19 cellular contexts compared by ENCODE assay signal in the genomic region with DNA sequence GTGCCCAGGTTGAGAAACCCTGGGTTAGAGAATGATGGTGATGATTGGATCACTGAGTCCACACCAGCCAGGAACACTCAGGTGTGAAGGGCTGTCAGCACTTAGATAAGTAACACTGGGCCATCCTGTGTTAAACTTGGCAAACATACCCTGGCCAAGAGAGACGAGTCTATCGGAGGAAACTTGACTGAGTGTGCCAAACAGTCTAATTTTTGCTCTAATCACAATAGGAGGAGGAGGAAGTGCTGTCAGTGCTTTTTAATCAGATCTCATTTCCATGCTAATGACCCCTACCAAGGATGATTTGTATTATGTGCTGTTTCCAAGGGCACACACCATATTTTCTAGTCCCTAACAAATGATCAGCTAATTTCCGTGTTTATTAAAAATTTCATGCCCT.
DNase-seq lines count a peak whose midpoint lies in the region; ATAC-seq and TF ChIP-seq lines count a peak whose summit lies in the region.
"Had no signal": no experiment of that assay in that cellular context is flagged by ENCODE, and none has a peak within 500 bp of the region (broad histone marks: within the 10 kb centered on the region; RNA-seq: fewer than 3 reads in every experiment).

No MANE protein-coding gene starts in this region.

- peak; percentile 17 for DNase-seq in NCI-H2029 (lab: John Stamatoyannopoulos, UW)
- no peak for DNase-seq in NCI-H2029 treated with DMSO at 0.1 percent for 48 hours (lab: John Stamatoyannopoulos, UW)
- peak; percentile 68 for DNase-seq in DMS153 (lab: John Stamatoyannopoulos, UW)
- DNase-seq in dermis microvascular lymphatic vessel endothelial cell (ENCODE audit: low read depth in 2 of 2) = peak; percentile 41 to 44
- DNase-seq in right lobe of liver = no peak
- no peak for DNase-seq in GM19238 (ENCODE audit: insufficient read length, low spot score)
- DNase-seq in ureter (ENCODE audit: low spot score) = no peak
- DNase-seq: 8988T; CD4-positive, CD25-positive, alpha-beta regulatory T cell; COR-L47; H7; NCI-H1417 treated with DMSO at 0.1 percent for 48 hours; NCI-H1930; NCI-H2171 treated with DMSO at 0.1 percent for 48 hours; NCI-H510A; NCI-H748 treated with DMSO at 0.1 percent for 48 hours; SIG-M5 had no signal

- TF ChIP-seq POLR2A in right lobe of liver (IDR thresholded peaks at IDR 0.05) = no peak

- no peaks in the 10 kb centered on the region for H3K9me3 ChIP-seq in right lobe of liver

- no peak overlapping the region for H3K27ac ChIP-seq in right lobe of liver
- H3K27ac ChIP-seq: KMS-11 had no signal

- no peaks in the 10 kb centered on the region for H3K27me3 ChIP-seq in right lobe of liver

- peak in 3 of 4 donors; percentile 27 to 53 (median 52) for ATAC-seq in right lobe of liver
- ATAC-seq in GM21360 (IDR thresholded peaks at IDR 0.05; ENCODE audit: unreplicated experiment) = no peak

- intact Hi-C loops in right lobe of liver (cut with DNase I) = no loop called here

- H3K4me3 ChIP-seq in right lobe of liver = no peak overlapping the region

- H3K4me1 ChIP-seq in right lobe of liver = no peaks in the 10 kb centered on the region

- WGBS in right lobe of liver (ENCODE audit: insufficient coverage, low coverage, low lambda C conversion rate, missing lambda C conversion rate) = 50% methylated on average over 1 of the region's 3 CpGs

- H3K36me3 ChIP-seq in right lobe of liver = no peaks in the 10 kb centered on the region

- TF ChIP-seq CTCF in right lobe of liver (IDR thresholded peaks at IDR 0.05) = no peak

Comparison
In these comparisons a context has a peak if more than half of its experiments do, and no peak if none do; other contexts are left out.
1. DNase-seq: peak in NCI-H2029 (single experiment), DMS153 (single experiment) and dermis microvascular lymphatic vessel endothelial cell (2 of 2); none in NCI-H2029 treated with DMSO at 0.1 percent for 48 hours (single experiment), right lobe of liver (0 of 3), GM19238 (single experiment) and ureter (single experiment).